24 cellular contexts compared by ENCODE assay signal in genomic region chrX:74231625-74232024, GRCh38.
"Had no signal": no experiment of that assay in that cellular context is flagged by ENCODE, and none has a peak within 500 bp of the region (broad histone marks: within the 10 kb centered on the region; RNA-seq: fewer than 3 reads in every experiment).

No MANE protein-coding gene starts in this region.

- H3K36me3 ChIP-seq: adrenal gland had no signal

- H3K27ac ChIP-seq: adrenal gland, SJSA1 had no signal

- ATAC-seq: activated CD4-positive, CD25-positive, alpha-beta regulatory T cell treated with anti-CD3 and anti-CD28 coated beads, Interleukin-2, amount 50 U/mL, for 24 hours; activated CD8-positive, alpha-beta T cell treated with anti-CD3 and anti-CD28 coated beads for 36 hours; activated T-cell treated with anti-CD3 and anti-CD28 coated beads, Interleukin-2, amount 50 U/mL, for 72 hours; K562; Right ventricle myocardium inferior had no signal

- DNase-seq: activated CD4-positive, alpha-beta T cell treated with anti-CD3 and anti-CD28 coated beads for 4 hours; activated CD8-positive, alpha-beta memory T cell treated with anti-CD3 and anti-CD28 coated beads, Interleukin-2, amount 50 U/mL, for 4 hours; activated CD8-positive, alpha-beta T cell treated with anti-CD3 and anti-CD28 coated beads for 36 hours; activated gamma-delta T cell treated with Interleukin-2 at 50 U/mL for 16 hours; activated naive CD4-positive, alpha-beta T cell treated with anti-CD3 and anti-CD28 coated beads, Interleukin-2, amount 50 U/mL, for 16 hours; activated naive CD8-positive, alpha-beta T cell treated with anti-CD3 and anti-CD28 coated beads, Interleukin-2, amount 10 ng/mL, durations not matched to agents 7 days and 5 days; activated T-cell treated with anti-CD3 and anti-CD28 coated beads, Interleukin-2, amount 50 U/mL, for 72 hours; adrenal gland; anterior cingulate cortex; central memory CD4-positive, alpha-beta T cell; Karpas-422; MM.1S; NCI-H1105 treated with DMSO at 0.1 percent for 48 hours; NCI-H1436 treated with DMSO at 0.1 percent for 48 hours; NCI-H187; NCI-H2081; NCI-H510A treated with DMSO at 0.1 percent for 48 hours; NCI-H69; NK-92 treated with Interleukin-12 subunit alpha and Interleukin-12 subunit beta, amount 100 ng/mL, for 24 hours; OCI-M1 had no signal

- H3K9me3 ChIP-seq: adrenal gland, SJSA1 had no signal

- H3K4me3 ChIP-seq: adrenal gland, K562, SJSA1 had no signal

- H3K27me3 ChIP-seq: adrenal gland, SJSA1 had no signal

- H3K4me1 ChIP-seq: adrenal gland, SJSA1 had no signal
